8 cellular contexts compared by ENCODE assay signal in genomic region chr21:34888569-34889286, GRCh38.
DNase-seq lines count a peak whose midpoint lies in the region; ATAC-seq, FAIRE-seq and TF ChIP-seq lines count a peak whose summit lies in the region.

No MANE protein-coding gene starts in this region.

- peak; percentile 89 for DNase-seq in DMS79 (lab: John Stamatoyannopoulos, UW)
- peak; percentile 93 for DNase-seq in RCC 7860 (ENCODE audit: low spot score)
- DNase-seq in activated T-helper 1 cell treated with anti-CD3 and anti-CD28 coated beads, Interleukin-2, amount 50 U/mL, for 16 hours (ENCODE audit: low read depth in 1 of 2, low spot score in 1 of 2) = peak; percentile 28 to 71
- DNase-seq in fibroblast of pulmonary artery (ENCODE audit: low read depth) = peak; percentile 95
- DNase-seq in stimulated activated naive CD4-positive, alpha-beta T cell treated with Interleukin-2 at 50 U/mL for 16 hours (lab: John Stamatoyannopoulos, UW) = peak; percentile 80

- peaks cover 76% of the 10 kb centered on the region for H3K27me3 Mint-ChIP-seq in nephron (ENCODE audit: low read depth)

- H3K4me1 Mint-ChIP-seq in nephron = peaks cover 32% of the 10 kb centered on the region

- H3K27ac ChIP-seq in KOPT-K1 (ENCODE audit: low read depth, low read length, poor library complexity, severe bottlenecking) = peak overlapping the region; percentile 96

- FAIRE-seq in RCC 7860 (lab: Jason Lieb, UNC) = no peak

- H3K36me3 ChIP-seq in KOPT-K1 (ENCODE audit: insufficient read depth, low read length) = peaks cover 35% of the 10 kb centered on the region

- peak overlapping the region; percentile 90 to 95 (median 94) for H3K4me3 Mint-ChIP-seq in nephron

- H3K36me3 Mint-ChIP-seq in nephron (ENCODE audit: low read depth) = no peaks in the 10 kb centered on the region

- H3K9me3 ChIP-seq in KOPT-K1 (ENCODE audit: insufficient read depth, low read length, poor library complexity, severe bottlenecking) = no peaks in the 10 kb centered on the region

- H3K9me3 Mint-ChIP-seq in nephron = no peaks in the 10 kb centered on the region

- H3K27ac Mint-ChIP-seq in nephron = peak overlapping the region; percentile 81 to 93 (median 84)

- TF ChIP-seq CTCF in fibroblast of pulmonary artery (IDR thresholded peaks at IDR 0.05; ENCODE audit: low read length, missing control alignments) (no peak), nephron (IDR thresholded peaks at IDR 0.05; ENCODE audit: unreplicated experiment in 3 of 3) (no peak)

- H3K4me3 ChIP-seq in fibroblast of pulmonary artery (replicated peaks; ENCODE audit: low read depth, low read length) = peak overlapping the region; percentile 85

- ATAC-seq in GM21825 (IDR thresholded peaks at IDR 0.05; ENCODE audit: unreplicated experiment) = peak; percentile 43

Comparison
In these comparisons a context has a peak if more than half of its experiments do, and no peak if none do; other contexts are left out.
1. Peak in every context shown above with its lines: DNase-seq, ATAC-seq, H3K4me3 ChIP-seq and H3K27ac ChIP-seq.